In the genomic region with DNA sequence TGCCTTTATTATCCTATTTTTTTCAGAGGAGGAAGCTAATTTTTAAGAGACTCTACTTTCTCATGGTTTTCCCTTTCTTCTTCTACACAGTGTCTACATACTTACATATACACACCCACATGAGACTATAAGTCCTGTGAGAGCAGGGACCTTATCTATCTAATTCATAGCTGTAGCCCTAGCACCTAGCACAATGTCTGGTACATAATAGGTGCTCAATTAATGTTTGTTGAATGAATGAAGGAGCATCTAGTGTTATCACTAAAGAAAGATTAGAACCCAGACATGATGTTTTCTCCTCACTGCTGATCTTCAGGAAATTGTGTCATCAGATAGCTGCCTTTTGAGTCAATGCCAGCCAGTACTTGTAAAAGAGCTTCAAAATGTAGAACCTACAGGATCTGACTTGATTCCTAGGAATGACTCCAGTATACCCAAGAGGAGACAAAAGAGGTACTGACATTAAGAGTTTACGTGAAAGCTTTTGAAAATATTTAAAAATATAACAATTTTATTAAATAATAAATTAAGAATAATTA, we compare ENCODE assay signal across 1 cellular context.
TF ChIP-seq lines count a peak whose summit lies in the region.

No MANE protein-coding gene starts in this region.

TF ChIP-seq in IMR-90, 13 proteins besides CTCF, POLR2A, EP300 and RAD21:
- TF ChIP-seq, protein P1, sequence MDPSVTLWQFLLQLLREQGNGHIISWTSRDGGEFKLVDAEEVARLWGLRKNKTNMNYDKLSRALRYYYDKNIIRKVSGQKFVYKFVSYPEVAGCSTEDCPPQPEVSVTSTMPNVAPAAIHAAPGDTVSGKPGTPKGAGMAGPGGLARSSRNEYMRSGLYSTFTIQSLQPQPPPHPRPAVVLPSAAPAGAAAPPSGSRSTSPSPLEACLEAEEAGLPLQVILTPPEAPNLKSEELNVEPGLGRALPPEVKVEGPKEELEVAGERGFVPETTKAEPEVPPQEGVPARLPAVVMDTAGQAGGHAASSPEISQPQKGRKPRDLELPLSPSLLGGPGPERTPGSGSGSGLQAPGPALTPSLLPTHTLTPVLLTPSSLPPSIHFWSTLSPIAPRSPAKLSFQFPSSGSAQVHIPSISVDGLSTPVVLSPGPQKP (IDR thresholded peaks at IDR 0.05; ENCODE audit: borderline replicate concordance, low read depth, low read length), result no peak
- TF ChIP-seq, protein P2, sequence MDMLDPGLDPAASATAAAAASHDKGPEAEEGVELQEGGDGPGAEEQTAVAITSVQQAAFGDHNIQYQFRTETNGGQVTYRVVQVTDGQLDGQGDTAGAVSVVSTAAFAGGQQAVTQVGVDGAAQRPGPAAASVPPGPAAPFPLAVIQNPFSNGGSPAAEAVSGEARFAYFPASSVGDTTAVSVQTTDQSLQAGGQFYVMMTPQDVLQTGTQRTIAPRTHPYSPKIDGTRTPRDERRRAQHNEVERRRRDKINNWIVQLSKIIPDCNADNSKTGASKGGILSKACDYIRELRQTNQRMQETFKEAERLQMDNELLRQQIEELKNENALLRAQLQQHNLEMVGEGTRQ (IDR thresholded peaks at IDR 0.05; ENCODE audit: low read depth, low read length), result no peak
- no peak for TF ChIP-seq MAZ (IDR thresholded peaks at IDR 0.05; ENCODE audit: borderline replicate concordance, low read depth, low read length)
- no peak for TF ChIP-seq CHD1 (IDR thresholded peaks at IDR 0.05; ENCODE audit: low read depth, low read length)
- TF ChIP-seq MAFK (IDR thresholded peaks at IDR 0.05; ENCODE audit: low read depth, low read length), result no peak
- no peak; the same call in 1 of the 2 replicates for TF ChIP-seq CEBPB (IDR thresholded peaks at IDR 0.05; ENCODE audit: low read depth, low read length)
